Comparison of ENCODE assay signal across 1 cellular context in genomic region chr9:135701067-135701967, GRCh38.
TF ChIP-seq lines count a peak whose summit lies in the region.

No MANE protein-coding gene starts in this region.

TF ChIP-seq in HCT116, 20 proteins besides CTCF, POLR2A, EP300 and RAD21:
- TF ChIP-seq SRF (IDR thresholded peaks at IDR 0.05; ENCODE audit: low read depth): no peak
- no peak for TF ChIP-seq FOSL1 (IDR thresholded peaks at IDR 0.05; ENCODE audit: low read depth)
- no peak for TF ChIP-seq SP1 (IDR thresholded peaks at IDR 0.05; ENCODE audit: low read depth)
- TF ChIP-seq ATF3 (IDR thresholded peaks at IDR 0.05): no peak
- no peak for TF ChIP-seq POLR2AphosphoS5 (IDR thresholded peaks at IDR 0.05; ENCODE audit: low read depth, low read length)
- TF ChIP-seq JUND (IDR thresholded peaks at IDR 0.05): no peak
- TF ChIP-seq EZH2phosphoT487 (IDR thresholded peaks at IDR 0.05; ENCODE audit: borderline replicate concordance): no peak
- no peak for TF ChIP-seq REST (IDR thresholded peaks at IDR 0.05; ENCODE audit: low read depth)
- TF ChIP-seq CBX3 (IDR thresholded peaks at IDR 0.05; ENCODE audit: low read depth): no peak
- TF ChIP-seq SIN3A (IDR thresholded peaks at IDR 0.05; ENCODE audit: low read depth): no peak
- TF ChIP-seq ZFX (IDR thresholded peaks at IDR 0.05): no peak
